ENCODE assay signal across 8 cellular contexts in the genomic region with DNA sequence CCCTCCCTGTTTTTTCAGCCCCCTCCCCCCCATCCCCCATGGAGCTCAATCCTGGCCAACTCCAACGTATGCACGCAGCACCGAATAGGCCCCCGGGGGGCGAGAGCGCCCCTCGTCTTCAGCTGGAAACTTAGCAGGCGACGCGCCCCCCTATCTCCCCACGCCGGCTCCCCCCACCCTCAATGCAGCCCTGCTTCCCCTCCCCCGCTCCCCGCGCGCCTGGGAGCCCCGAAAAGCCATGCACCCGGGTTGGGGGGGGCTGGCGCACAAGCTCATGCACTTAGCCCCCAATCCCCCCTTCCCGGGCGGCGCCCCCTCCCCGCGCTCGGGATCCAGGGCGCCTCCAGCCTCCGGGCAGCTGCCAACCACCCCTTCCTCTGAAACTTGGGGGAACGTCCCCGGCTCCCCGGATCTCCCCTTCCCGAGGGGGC. TPM values are rescaled to one million over a fixed set of nuclear protein-coding genes. Genes with fewer than 3 reads are reported as not detected.
DNase-seq lines count a peak whose midpoint lies in the region; TF ChIP-seq lines count a peak whose summit lies in the region.

No MANE protein-coding gene starts in this region.

- H3K27me3 Mint-ChIP-seq in activated naive CD8-positive, alpha-beta T cell treated with anti-CD3 and anti-CD28 coated beads for 36 hours, result no peaks in the 10 kb centered on the region

- H3K4me1 Mint-ChIP-seq in activated naive CD8-positive, alpha-beta T cell treated with anti-CD3 and anti-CD28 coated beads for 36 hours, result peaks cover 26% of the 10 kb centered on the region

- H3K9me3 Mint-ChIP-seq in activated naive CD8-positive, alpha-beta T cell treated with anti-CD3 and anti-CD28 coated beads for 36 hours, result no peaks in the 10 kb centered on the region

- DNase-seq in NB4 (ENCODE audit: low read depth) (no peak), islet precursor cell (peak; percentile 48), kidney glomerular epithelial cell (lab: John Stamatoyannopoulos, UW) (no peak), NCI-H1436 (lab: John Stamatoyannopoulos, UW) (no peak), cerebellar cortex (ENCODE audit: low spot score) (no peak), LoVo (ENCODE audit: low spot score) (no peak)
- peak; percentile 62 for DNase-seq in activated naive CD8-positive, alpha-beta T cell treated with anti-CD3 and anti-CD28 coated beads for 36 hours
- peak; percentile 69 for DNase-seq in stimulated activated CD8-positive, alpha-beta memory T cell treated with anti-CD3 and anti-CD28 coated beads, Interleukin-4, amount 100 ng/mL, for 48 hours

- H3K4me3 Mint-ChIP-seq in activated naive CD8-positive, alpha-beta T cell treated with anti-CD3 and anti-CD28 coated beads for 36 hours, result peak overlapping the region; percentile 64

- TF ChIP-seq CTCF in NB4 (IDR thresholded peaks at IDR 0.05; ENCODE audit: low read depth, low read length), result no peak

- no peak for TF ChIP-seq POLR2A in NB4 (IDR thresholded peaks at IDR 0.05; ENCODE audit: extremely low read depth, insufficient read length)

- no peak overlapping the region for H3K27ac Mint-ChIP-seq in activated naive CD8-positive, alpha-beta T cell treated with anti-CD3 and anti-CD28 coated beads for 36 hours

- peak overlapping the region; percentile 55 for H3K4me3 ChIP-seq in NB4 (ENCODE audit: low read depth, low read length)

- H3K36me3 Mint-ChIP-seq in activated naive CD8-positive, alpha-beta T cell treated with anti-CD3 and anti-CD28 coated beads for 36 hours, result peaks cover 9% of the 10 kb centered on the region

RNA-seq across cellular contexts. Expression of a gene that starts 0.5 kb away (rescaled TPM):
- 10 to 100 TPM; 34.9 to 35.9 TPM for total RNA-seq in activated naive CD8-positive, alpha-beta T cell treated with anti-CD3 and anti-CD28 coated beads for 36 hours

RNA-seq across cellular contexts. Expression of a gene that starts 57.7 kb away (rescaled TPM):
- total RNA-seq in activated naive CD8-positive, alpha-beta T cell treated with anti-CD3 and anti-CD28 coated beads for 36 hours, result 100 to 1,000 TPM; 120 to 121 TPM

RNA-seq across cellular contexts. Expression of a gene that starts 58.7 kb away (rescaled TPM):
- 10 to 100 TPM; 24.0 to 26.3 TPM for total RNA-seq in activated naive CD8-positive, alpha-beta T cell treated with anti-CD3 and anti-CD28 coated beads for 36 hours

Comparison
In these comparisons a context has a peak if more than half of its experiments do, and no peak if none do; other contexts are left out.
1. DNase-seq: peak in activated naive CD8-positive, alpha-beta T cell treated with anti-CD3 and anti-CD28 coated beads for 36 hours (single experiment), islet precursor cell (single experiment) and stimulated activated CD8-positive, alpha-beta memory T cell treated with anti-CD3 and anti-CD28 coated beads, Interleukin-4, amount 100 ng/mL, for 48 hours (single experiment); none in NB4 (single experiment), kidney glomerular epithelial cell (single experiment), NCI-H1436 (single experiment), cerebellar cortex (single experiment) and LoVo (single experiment).